ENCODE assay signal across 25 cellular contexts in the genomic region with DNA sequence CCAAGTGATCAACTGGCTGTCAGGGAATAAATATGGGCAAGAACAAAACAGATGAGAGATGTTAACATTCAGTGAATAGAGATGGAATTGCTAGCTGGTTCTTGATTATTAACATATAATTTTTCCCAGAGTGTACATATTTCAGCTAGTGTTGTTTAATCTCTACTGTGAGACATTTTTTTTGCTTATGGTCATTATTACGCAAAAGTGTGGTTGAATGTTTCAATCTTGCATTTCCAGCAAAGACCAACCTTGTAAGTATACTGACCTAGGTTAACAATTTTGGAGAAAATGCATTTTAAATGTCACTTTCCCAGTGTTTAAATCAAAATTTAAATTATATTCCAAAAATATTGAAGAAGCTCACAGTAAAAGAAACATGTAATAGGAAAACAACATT.
"Had no signal": no experiment of that assay in that cellular context is flagged by ENCODE, and none has a peak within 500 bp of the region (broad histone marks: within the 10 kb centered on the region; RNA-seq: fewer than 3 reads in every experiment).

No MANE protein-coding gene starts in this region.

- H3K27ac Mint-ChIP-seq: endodermal cell; naive B cell; neural progenitor cell; stimulated activated naive CD8-positive, alpha-beta T cell treated with anti-CD3 and anti-CD28 coated beads, Interleukin-15, Interleukin-2, amounts not matched to agents 100 ng/mL and 50 ng/mL, for 24 hours; T-helper 1 cell treated with Interleukin-12 subunit alpha and Interleukin-12 subunit beta and Interleukin-4 antibody, amounts not matched to agents 30 μg/mL and 1 μg/mL, for 36 hours had no signal

- H3K4me2 ChIP-seq: neural progenitor cell had no signal

- H3K4me3 ChIP-seq: colonic mucosa, heart right ventricle, neural progenitor cell, psoas muscle, skin epidermis, suprapubic skin, transverse colon, uterus had no signal

- DNase-seq: activated CD4-positive, alpha-beta T cell treated with anti-CD3 and anti-CD28 coated beads, Interleukin-2, amount 50 U/mL, for 1 hour; activated CD4-positive, CD25-positive, alpha-beta regulatory T cell treated with anti-CD3 and anti-CD28 coated beads, Interleukin-2, amount 50 U/mL, for 72 hours; activated CD8-positive, alpha-beta memory T cell treated with anti-CD3 and anti-CD28 coated beads, Interleukin-2, amount 50 U/mL, for 4 hours; activated effector memory CD4-positive, alpha-beta T cell treated with Interleukin-2 at 50 U/mL for 16 hours; activated naive CD4-positive, alpha-beta T cell treated with anti-CD3 and anti-CD28 coated beads, Interleukin-2, amount 50 U/mL, for 16 hours; activated T-cell treated with anti-CD3 and anti-CD28 coated beads, Interleukin-2, amount 50 U/mL, for 4 hours; amniotic stem cell; caudate nucleus; colonic mucosa; endodermal cell; heart right ventricle; left ventricle myocardium superior; naive B cell; psoas muscle; right cardiac atrium; stimulated activated CD4-positive, alpha-beta T cell treated with anti-CD3 and anti-CD28 coated beads, Interleukin-15, amount 100 ng/mL, for 24 hours; stimulated activated CD4-positive, alpha-beta T cell treated with anti-CD3 and anti-CD28 coated beads, Interleukin-2, amount 100 ng/mL, for 48 hours; transverse colon; uterus had no signal

- H2AFZ ChIP-seq: neural progenitor cell had no signal

- H3K9me3 ChIP-seq: colonic mucosa, psoas muscle, suprapubic skin, transverse colon, uterus had no signal

- H3K27me3 ChIP-seq: colonic mucosa, heart right ventricle, neural progenitor cell, suprapubic skin, transverse colon, uterus had no signal

- H3K36me3 Mint-ChIP-seq: naive B cell, neural progenitor cell had no signal

- H3K9me3 Mint-ChIP-seq: neural progenitor cell had no signal

- H3K4me3 Mint-ChIP-seq: activated T-cell treated with anti-CD3 and anti-CD28 coated beads, Interleukin-2, amount 50 U/mL, for 4 hours; endodermal cell; naive B cell; neural progenitor cell; stimulated activated naive CD8-positive, alpha-beta T cell treated with anti-CD3 and anti-CD28 coated beads, Interleukin-15, Interleukin-2, amounts not matched to agents 100 ng/mL and 50 ng/mL, for 24 hours; T-helper 1 cell treated with Interleukin-12 subunit alpha and Interleukin-12 subunit beta and Interleukin-4 antibody, amounts not matched to agents 30 μg/mL and 1 μg/mL, for 36 hours had no signal

- H3K27me3 Mint-ChIP-seq: naive B cell; stimulated activated naive CD8-positive, alpha-beta T cell treated with anti-CD3 and anti-CD28 coated beads, Interleukin-15, Interleukin-2, amounts not matched to agents 100 ng/mL and 50 ng/mL, for 24 hours had no signal

- H3K4me1 ChIP-seq: colonic mucosa, heart right ventricle, neural progenitor cell, psoas muscle, suprapubic skin, transverse colon, uterus had no signal

- H3K4me1 Mint-ChIP-seq: naive B cell, neural progenitor cell had no signal

- H3K36me3 ChIP-seq: colonic mucosa, heart right ventricle, neural progenitor cell, suprapubic skin, transverse colon, uterus had no signal

- H3K27ac ChIP-seq: colonic mucosa, epithelial cell of prostate, heart right ventricle, neural progenitor cell, psoas muscle, skin epidermis, suprapubic skin, transverse colon, uterus had no signal

- H3K9ac ChIP-seq: neural progenitor cell had no signal
